ENCODE assay signal across 8 cellular contexts in genomic region chr19:48738557-48739399, GRCh38.
DNase-seq lines count a peak whose midpoint lies in the region; ATAC-seq and TF ChIP-seq lines count a peak whose summit lies in the region.

No MANE protein-coding gene starts in this region.

- peak; percentile 75 for ATAC-seq in GM21515 (IDR thresholded peaks at IDR 0.05; ENCODE audit: unreplicated experiment)

- H3K27ac ChIP-seq in RWPE1: peak overlapping the region; percentile 79

- peak overlapping the region; percentile 95 for H3K27ac Mint-ChIP-seq in nephron progenitor cell

- peaks cover 47% of the 10 kb centered on the region for H3K27me3 Mint-ChIP-seq in nephron progenitor cell (ENCODE audit: low read depth, poor library complexity)

- peaks cover 42% of the 10 kb centered on the region for H3K4me1 Mint-ChIP-seq in nephron progenitor cell

- peak; percentile 96 for DNase-seq in CMK (ENCODE audit: low read depth)
- DNase-seq in RWPE1 (ENCODE audit: low spot score): peak; percentile 96
- DNase-seq in activated effector memory CD4-positive, alpha-beta T cell treated with Interleukin-2 at 50 U/mL for 16 hours: peak; percentile 86
- DNase-seq in fibroblast of the conjunctiva (ENCODE audit: low read depth): peak; percentile 46
- DNase-seq in nephron progenitor cell: peak; percentile 100
- DNase-seq in stimulated activated naive CD4-positive, alpha-beta T cell treated with Interleukin-2 at 50 U/mL for 16 hours (lab: John Stamatoyannopoulos, UW): peak; percentile 88

- CTCF ChIA-PET in RWPE1 (lab: Yijun Ruan, JAX): interaction anchor here (0.5 to 1.7 kb wide), 14 partner anchors 18 to 808 kb away, joined by 3 to 8 read pairs (median 3); partner anchors contain the start of genes CA11 and HSD17B14

- no peaks in the 10 kb centered on the region for H3K36me3 Mint-ChIP-seq in nephron progenitor cell (ENCODE audit: low read depth)

- H3K9me3 Mint-ChIP-seq in nephron progenitor cell: no peaks in the 10 kb centered on the region

- TF ChIP-seq CTCF in LNCAP (IDR thresholded peaks at IDR 0.05) (peak; percentile 47), RWPE1 (conservative IDR thresholded peaks at IDR 0.05; ENCODE audit: low read depth) (peak; percentile 67), nephron progenitor cell (IDR thresholded peaks at IDR 0.05) (no peak)

- H3K4me3 Mint-ChIP-seq in nephron progenitor cell: peak overlapping the region; percentile 83

- POLR2A ChIA-PET in RWPE1 (lab: Yijun Ruan, JAX; ENCODE audit: low non-redundant PET): interaction anchor here (1.4 kb wide), 1 partner anchor 25 kb away, joined by 3 read pairs; no protein-coding TSS in a partner anchor

Comparison
In these comparisons a context has a peak if more than half of its experiments do, and no peak if none do; other contexts are left out.
1. Peak in every context shown above with its lines: DNase-seq, ATAC-seq and H3K27ac ChIP-seq.
2. DNase-seq: peak in every context shown above with its lines; median percentile 100 in nephron progenitor cell; 96 in CMK; 96 in RWPE1; 88 in stimulated activated naive CD4-positive, alpha-beta T cell treated with Interleukin-2 at 50 U/mL for 16 hours; 86 in activated effector memory CD4-positive, alpha-beta T cell treated with Interleukin-2 at 50 U/mL for 16 hours; 46 in fibroblast of the conjunctiva.